In the genomic region with DNA sequence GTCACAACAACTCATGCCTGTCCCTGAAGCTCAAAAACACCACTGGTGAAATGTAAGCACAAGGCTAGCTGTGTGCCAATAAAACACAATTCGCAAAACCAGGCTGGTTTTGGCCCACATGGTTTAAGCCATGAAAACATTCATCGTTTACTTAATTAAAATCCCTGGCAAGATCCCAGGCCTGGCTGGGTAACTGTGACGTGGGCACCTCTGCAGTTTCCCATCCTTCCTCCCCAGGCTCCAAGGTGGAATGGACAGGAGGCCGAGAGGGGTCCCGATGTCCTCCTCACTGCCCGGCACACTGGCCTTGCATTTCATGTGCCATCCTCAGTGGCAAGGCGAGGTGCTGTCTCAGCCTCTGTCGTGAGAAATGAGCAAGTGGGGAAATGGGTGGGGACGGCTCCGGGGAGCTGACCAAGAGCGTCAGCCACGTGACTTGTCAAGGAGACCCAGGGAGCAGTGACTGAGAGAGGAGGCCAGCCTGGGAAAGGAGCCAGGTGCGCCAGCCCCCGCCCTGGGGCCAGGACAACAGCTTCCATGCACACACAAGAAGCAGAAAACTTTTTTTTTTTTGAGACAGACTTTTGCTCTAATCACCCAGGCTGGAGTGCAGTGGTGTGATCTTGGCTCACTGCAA, we compare ENCODE assay signal across 1 cellular context.
TF ChIP-seq lines count a peak whose summit lies in the region.

No MANE protein-coding gene starts in this region.

TF ChIP-seq in H1, 55 proteins besides CTCF, POLR2A, EP300 and RAD21 (continued from another document):
- TF ChIP-seq, protein P1, sequence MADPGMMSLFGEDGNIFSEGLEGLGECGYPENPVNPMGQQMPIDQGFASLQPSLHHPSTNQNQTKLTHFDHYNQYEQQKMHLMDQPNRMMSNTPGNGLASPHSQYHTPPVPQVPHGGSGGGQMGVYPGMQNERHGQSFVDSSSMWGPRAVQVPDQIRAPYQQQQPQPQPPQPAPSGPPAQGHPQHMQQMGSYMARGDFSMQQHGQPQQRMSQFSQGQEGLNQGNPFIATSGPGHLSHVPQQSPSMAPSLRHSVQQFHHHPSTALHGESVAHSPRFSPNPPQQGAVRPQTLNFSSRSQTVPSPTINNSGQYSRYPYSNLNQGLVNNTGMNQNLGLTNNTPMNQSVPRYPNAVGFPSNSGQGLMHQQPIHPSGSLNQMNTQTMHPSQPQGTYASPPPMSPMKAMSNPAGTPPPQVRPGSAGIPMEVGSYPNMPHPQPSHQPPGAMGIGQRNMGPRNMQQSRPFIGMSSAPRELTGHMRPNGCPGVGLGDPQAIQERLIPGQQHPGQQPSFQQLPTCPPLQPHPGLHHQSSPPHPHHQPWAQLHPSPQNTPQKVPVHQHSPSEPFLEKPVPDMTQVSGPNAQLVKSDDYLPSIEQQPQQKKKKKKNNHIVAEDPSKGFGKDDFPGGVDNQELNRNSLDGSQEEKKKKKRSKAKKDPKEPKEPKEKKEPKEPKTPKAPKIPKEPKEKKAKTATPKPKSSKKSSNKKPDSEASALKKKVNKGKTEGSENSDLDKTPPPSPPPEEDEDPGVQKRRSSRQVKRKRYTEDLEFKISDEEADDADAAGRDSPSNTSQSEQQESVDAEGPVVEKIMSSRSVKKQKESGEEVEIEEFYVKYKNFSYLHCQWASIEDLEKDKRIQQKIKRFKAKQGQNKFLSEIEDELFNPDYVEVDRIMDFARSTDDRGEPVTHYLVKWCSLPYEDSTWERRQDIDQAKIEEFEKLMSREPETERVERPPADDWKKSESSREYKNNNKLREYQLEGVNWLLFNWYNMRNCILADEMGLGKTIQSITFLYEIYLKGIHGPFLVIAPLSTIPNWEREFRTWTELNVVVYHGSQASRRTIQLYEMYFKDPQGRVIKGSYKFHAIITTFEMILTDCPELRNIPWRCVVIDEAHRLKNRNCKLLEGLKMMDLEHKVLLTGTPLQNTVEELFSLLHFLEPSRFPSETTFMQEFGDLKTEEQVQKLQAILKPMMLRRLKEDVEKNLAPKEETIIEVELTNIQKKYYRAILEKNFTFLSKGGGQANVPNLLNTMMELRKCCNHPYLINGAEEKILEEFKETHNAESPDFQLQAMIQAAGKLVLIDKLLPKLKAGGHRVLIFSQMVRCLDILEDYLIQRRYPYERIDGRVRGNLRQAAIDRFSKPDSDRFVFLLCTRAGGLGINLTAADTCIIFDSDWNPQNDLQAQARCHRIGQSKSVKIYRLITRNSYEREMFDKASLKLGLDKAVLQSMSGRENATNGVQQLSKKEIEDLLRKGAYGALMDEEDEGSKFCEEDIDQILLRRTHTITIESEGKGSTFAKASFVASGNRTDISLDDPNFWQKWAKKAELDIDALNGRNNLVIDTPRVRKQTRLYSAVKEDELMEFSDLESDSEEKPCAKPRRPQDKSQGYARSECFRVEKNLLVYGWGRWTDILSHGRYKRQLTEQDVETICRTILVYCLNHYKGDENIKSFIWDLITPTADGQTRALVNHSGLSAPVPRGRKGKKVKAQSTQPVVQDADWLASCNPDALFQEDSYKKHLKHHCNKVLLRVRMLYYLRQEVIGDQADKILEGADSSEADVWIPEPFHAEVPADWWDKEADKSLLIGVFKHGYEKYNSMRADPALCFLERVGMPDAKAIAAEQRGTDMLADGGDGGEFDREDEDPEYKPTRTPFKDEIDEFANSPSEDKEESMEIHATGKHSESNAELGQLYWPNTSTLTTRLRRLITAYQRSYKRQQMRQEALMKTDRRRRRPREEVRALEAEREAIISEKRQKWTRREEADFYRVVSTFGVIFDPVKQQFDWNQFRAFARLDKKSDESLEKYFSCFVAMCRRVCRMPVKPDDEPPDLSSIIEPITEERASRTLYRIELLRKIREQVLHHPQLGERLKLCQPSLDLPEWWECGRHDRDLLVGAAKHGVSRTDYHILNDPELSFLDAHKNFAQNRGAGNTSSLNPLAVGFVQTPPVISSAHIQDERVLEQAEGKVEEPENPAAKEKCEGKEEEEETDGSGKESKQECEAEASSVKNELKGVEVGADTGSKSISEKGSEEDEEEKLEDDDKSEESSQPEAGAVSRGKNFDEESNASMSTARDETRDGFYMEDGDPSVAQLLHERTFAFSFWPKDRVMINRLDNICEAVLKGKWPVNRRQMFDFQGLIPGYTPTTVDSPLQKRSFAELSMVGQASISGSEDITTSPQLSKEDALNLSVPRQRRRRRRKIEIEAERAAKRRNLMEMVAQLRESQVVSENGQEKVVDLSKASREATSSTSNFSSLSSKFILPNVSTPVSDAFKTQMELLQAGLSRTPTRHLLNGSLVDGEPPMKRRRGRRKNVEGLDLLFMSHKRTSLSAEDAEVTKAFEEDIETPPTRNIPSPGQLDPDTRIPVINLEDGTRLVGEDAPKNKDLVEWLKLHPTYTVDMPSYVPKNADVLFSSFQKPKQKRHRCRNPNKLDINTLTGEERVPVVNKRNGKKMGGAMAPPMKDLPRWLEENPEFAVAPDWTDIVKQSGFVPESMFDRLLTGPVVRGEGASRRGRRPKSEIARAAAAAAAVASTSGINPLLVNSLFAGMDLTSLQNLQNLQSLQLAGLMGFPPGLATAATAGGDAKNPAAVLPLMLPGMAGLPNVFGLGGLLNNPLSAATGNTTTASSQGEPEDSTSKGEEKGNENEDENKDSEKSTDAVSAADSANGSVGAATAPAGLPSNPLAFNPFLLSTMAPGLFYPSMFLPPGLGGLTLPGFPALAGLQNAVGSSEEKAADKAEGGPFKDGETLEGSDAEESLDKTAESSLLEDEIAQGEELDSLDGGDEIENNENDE (IDR thresholded peaks at IDR 0.05; ENCODE audit: insufficient replicate concordance, low read length) = no peak
- TF ChIP-seq NRF1 (IDR thresholded peaks at IDR 0.05; ENCODE audit: low read depth, low read length) (no peak), RXRA (IDR thresholded peaks at IDR 0.05; ENCODE audit: insufficient read depth, low read depth, low read length) (no peak), RNF2 (IDR thresholded peaks at IDR 0.05; ENCODE audit: borderline replicate concordance, low read depth, low read length, missing control alignments, poor library complexity, severe bottlenecking) (no peak)
